ENCODE assay signal across 9 cellular contexts in the genomic region with DNA sequence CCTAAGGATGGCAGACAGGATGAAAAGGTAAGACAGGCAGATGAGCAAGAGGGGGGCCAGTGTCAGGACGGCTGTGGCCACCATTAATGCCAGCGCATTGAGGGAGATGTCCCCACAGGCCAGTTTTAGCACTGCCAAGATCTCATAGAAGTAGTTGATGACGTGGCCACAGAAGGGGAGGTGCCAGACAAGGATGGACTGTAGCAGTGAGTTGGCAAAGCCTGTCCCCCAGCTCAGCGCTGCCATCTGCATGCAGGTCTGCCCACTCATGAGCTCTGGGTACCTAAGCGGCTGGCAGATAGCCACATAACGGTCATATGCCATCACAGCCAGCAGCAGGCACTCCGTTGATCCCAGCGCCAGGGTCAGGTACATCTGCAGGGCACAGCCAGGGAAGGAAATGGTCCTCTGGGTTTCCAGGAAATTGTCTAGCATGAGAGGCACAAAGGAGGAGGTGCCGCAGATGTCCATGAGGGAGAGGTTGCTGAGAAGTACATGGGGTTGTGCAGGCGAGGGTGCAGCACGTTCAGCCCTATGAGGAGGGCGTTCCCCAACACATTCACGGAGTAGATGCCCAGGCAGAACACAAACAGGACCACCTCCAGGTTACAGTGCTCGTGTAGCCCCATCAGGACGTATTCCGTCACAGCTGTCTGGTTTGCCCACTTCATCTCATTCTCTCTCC. TPM values are rescaled to one million over a fixed set of nuclear protein-coding genes. Genes with fewer than 3 reads are reported as not detected.
DNase-seq lines count a peak whose midpoint lies in the region; ATAC-seq and TF ChIP-seq lines count a peak whose summit lies in the region.
"Had no signal": no experiment of that assay in that cellular context is flagged by ENCODE, and none has a peak within 500 bp of the region (broad histone marks: within the 10 kb centered on the region; RNA-seq: fewer than 3 reads in every experiment).

No MANE protein-coding gene starts in this region.

- BruUV-seq in PC-3 (replicated peaks; lab: Mats Ljungman, UMichigan): no TSS peak

- no peaks in the 10 kb centered on the region for H3K79me2 ChIP-seq in PC-3 (ENCODE audit: low read length)

- H3K36me3 ChIP-seq in PC-3 (ENCODE audit: low read depth, low read length): no peaks in the 10 kb centered on the region
- H3K36me3 ChIP-seq: BLaER1 had no signal

- H3K4me1 Mint-ChIP-seq in activated T-cell treated with anti-CD3 and anti-CD28 coated beads, Interleukin-2, amount 50 U/mL, for 4 hours (ENCODE audit: low read depth): peaks cover 4% of the 10 kb centered on the region
- H3K4me1 Mint-ChIP-seq in stimulated activated naive CD8-positive, alpha-beta T cell treated with anti-CD3 and anti-CD28 coated beads, Interleukin-15, amount 100 ng/mL, for 72 hours: no peaks in the 10 kb centered on the region

- no peak overlapping the region for H3K9ac ChIP-seq in PC-3 (ENCODE audit: low read length)
- H3K9ac ChIP-seq: BLaER1 had no signal

- peak; percentile 32 to 37 for ATAC-seq in activated T-cell treated with anti-CD3 and anti-CD28 coated beads, Interleukin-2, amount 50 U/mL, for 4 hours
- ATAC-seq in PC-3 (peak; percentile 58), HG03139 (IDR thresholded peaks at IDR 0.05; ENCODE audit: unreplicated experiment) (no peak), GM18505 (IDR thresholded peaks at IDR 0.05; ENCODE audit: unreplicated experiment) (no peak)
- peak; percentile 69 for ATAC-seq in stimulated activated naive CD8-positive, alpha-beta T cell treated with anti-CD3 and anti-CD28 coated beads, Interleukin-15, amount 100 ng/mL, for 72 hours

- no peaks in the 10 kb centered on the region for H3K9me2 ChIP-seq in PC-3 (replicated peaks; ENCODE audit: low read length)

- no peaks in the 10 kb centered on the region for H3K27me3 ChIP-seq in PC-3 (ENCODE audit: low read length)
- H3K27me3 ChIP-seq: BLaER1 had no signal

- POLR2A ChIA-PET in PC-3 (lab: Charles Lee; ENCODE audit: unreplicated experiment): no interaction called here

- no peak overlapping the region for H3K4me3 ChIP-seq in PC-3 (ENCODE audit: low read length)
- H3K4me3 ChIP-seq: BLaER1 had no signal

- no peak overlapping the region for H3K4me2 ChIP-seq in PC-3 (ENCODE audit: low read length)
- H3K4me2 ChIP-seq: BLaER1 had no signal

- intact Hi-C loops in PC-3 (cut with micrococcal nuclease): no loop called here

- H3K27ac Mint-ChIP-seq in stimulated activated naive CD8-positive, alpha-beta T cell treated with anti-CD3 and anti-CD28 coated beads, Interleukin-15, amount 100 ng/mL, for 72 hours: no peak overlapping the region

- H4K20me1 ChIP-seq in PC-3 (ENCODE audit: low read length): no peaks in the 10 kb centered on the region
- H4K20me1 ChIP-seq: BLaER1 had no signal

- no peak overlapping the region for H3K4me3 Mint-ChIP-seq in activated T-cell treated with anti-CD3 and anti-CD28 coated beads, Interleukin-2, amount 50 U/mL, for 4 hours
- no peak overlapping the region for H3K4me3 Mint-ChIP-seq in stimulated activated naive CD8-positive, alpha-beta T cell treated with anti-CD3 and anti-CD28 coated beads, Interleukin-15, amount 100 ng/mL, for 72 hours

- peak; percentile 19; the same call in 1 of the 2 replicates for TF ChIP-seq CTCF in PC-3 (conservative IDR thresholded peaks at IDR 0.05; ENCODE audit: low read depth, low read length)

- no peak for DNase-seq in activated T-cell treated with anti-CD3 and anti-CD28 coated beads, Interleukin-2, amount 50 U/mL, for 4 hours
- DNase-seq in activated T-cell treated with anti-CD3 and anti-CD28 coated beads, Interleukin-2, amount 50 U/mL, for 1 hour: no peak
- DNase-seq in PC-3: peak; percentile 34
- peak; percentile 31 for DNase-seq in fibroblast of peridontal ligament (ENCODE audit: extremely low read depth)
- no peak for DNase-seq in stimulated activated naive CD8-positive, alpha-beta T cell treated with anti-CD3 and anti-CD28 coated beads, Interleukin-15, amount 100 ng/mL, for 72 hours
- no peak for DNase-seq in NCI-H146 treated with DMSO at 0.1 percent for 48 hours (lab: John Stamatoyannopoulos, UW; ENCODE audit: unreplicated experiment)

- no peaks in the 10 kb centered on the region for H3K9me3 ChIP-seq in PC-3 (ENCODE audit: low read length)
- H3K9me3 ChIP-seq: BLaER1 had no signal

- peaks cover 20% of the 10 kb centered on the region for H3K27me3 Mint-ChIP-seq in activated T-cell treated with anti-CD3 and anti-CD28 coated beads, Interleukin-2, amount 50 U/mL, for 4 hours (ENCODE audit: low read depth)
- H3K27me3 Mint-ChIP-seq in stimulated activated naive CD8-positive, alpha-beta T cell treated with anti-CD3 and anti-CD28 coated beads, Interleukin-15, amount 100 ng/mL, for 72 hours: peaks cover 33% of the 10 kb centered on the region

- H3K36me3 Mint-ChIP-seq in activated T-cell treated with anti-CD3 and anti-CD28 coated beads, Interleukin-2, amount 50 U/mL, for 4 hours (ENCODE audit: insufficient read depth): no peaks in the 10 kb centered on the region

- no peaks in the 10 kb centered on the region for H3K9me3 Mint-ChIP-seq in activated T-cell treated with anti-CD3 and anti-CD28 coated beads, Interleukin-2, amount 50 U/mL, for 4 hours
- H3K9me3 Mint-ChIP-seq in stimulated activated naive CD8-positive, alpha-beta T cell treated with anti-CD3 and anti-CD28 coated beads, Interleukin-15, amount 100 ng/mL, for 72 hours: no peaks in the 10 kb centered on the region

- H3F3A ChIP-seq in PC-3 (ENCODE audit: low read length, unreplicated experiment): no peaks in the 10 kb centered on the region

- no peak overlapping the region for H3K27ac ChIP-seq in PC-3 (ENCODE audit: low read length)
- H3K27ac ChIP-seq: BLaER1 had no signal

- no peak for TF ChIP-seq POLR2A in GM18505 (IDR thresholded peaks at IDR 0.05; ENCODE audit: borderline replicate concordance, extremely low read depth, insufficient read depth, insufficient read length)

- CTCF ChIA-PET in PC-3 (lab: Charles Lee): no interaction called here

- H3K4me1 ChIP-seq in PC-3 (ENCODE audit: insufficient read depth, low read length): no peaks in the 10 kb centered on the region

- no peak overlapping the region for H2AFZ ChIP-seq in PC-3 (ENCODE audit: low read length)

RNA-seq across cellular contexts. Expression of a gene that starts 10.7 kb away (rescaled TPM):
- total RNA-seq in activated T-cell treated with anti-CD3 and anti-CD28 coated beads, Interleukin-2, amount 50 U/mL, for 4 hours: not detected
- not detected in 2 replicates for total RNA-seq in PC-3 (2014; rRNA removed)

RNA-seq across cellular contexts. Expression of a gene that starts 30.4 kb away (rescaled TPM):
- 1 to 10 TPM; 1.5 to 1.9 (median 1.8) TPM for total RNA-seq in activated T-cell treated with anti-CD3 and anti-CD28 coated beads, Interleukin-2, amount 50 U/mL, for 4 hours
- 1.6 and 2.4 TPM in 2 replicates for total RNA-seq in PC-3 (2014; rRNA removed)

RNA-seq across cellular contexts. Expression of a gene that starts 30.9 kb away (rescaled TPM):
- not detected for total RNA-seq in activated T-cell treated with anti-CD3 and anti-CD28 coated beads, Interleukin-2, amount 50 U/mL, for 4 hours
- total RNA-seq in PC-3 (2014; rRNA removed): 0.29 TPM in 1 of 2 replicates, not detected in the other

RNA-seq across cellular contexts. Expression of a gene that starts 44.6 kb away (rescaled TPM):
- 10 to 100 TPM; 28.7 to 31.9 (median 30.0) TPM for total RNA-seq in activated T-cell treated with anti-CD3 and anti-CD28 coated beads, Interleukin-2, amount 50 U/mL, for 4 hours
- total RNA-seq in PC-3 (2014; rRNA removed): 69.7 and 78.5 TPM in 2 replicates

RNA-seq across cellular contexts. Expression of a gene that starts 46.5 kb away (rescaled TPM):
- total RNA-seq in activated T-cell treated with anti-CD3 and anti-CD28 coated beads, Interleukin-2, amount 50 U/mL, for 4 hours: not detected
- total RNA-seq in PC-3 (2014; rRNA removed): 1.7 TPM in 2 replicates

Comparison
In these comparisons a context has a peak if more than half of its experiments do, and no peak if none do; other contexts are left out.
1. ATAC-seq: peak in activated T-cell treated with anti-CD3 and anti-CD28 coated beads, Interleukin-2, amount 50 U/mL, for 4 hours (2 of 2), PC-3 (single experiment) and stimulated activated naive CD8-positive, alpha-beta T cell treated with anti-CD3 and anti-CD28 coated beads, Interleukin-15, amount 100 ng/mL, for 72 hours (single experiment); none in HG03139 (single experiment) and GM18505 (single experiment).
2. DNase-seq: peak in PC-3 (single experiment) and fibroblast of peridontal ligament (single experiment); none in activated T-cell treated with anti-CD3 and anti-CD28 coated beads, Interleukin-2, amount 50 U/mL, for 4 hours (single experiment), activated T-cell treated with anti-CD3 and anti-CD28 coated beads, Interleukin-2, amount 50 U/mL, for 1 hour (single experiment), stimulated activated naive CD8-positive, alpha-beta T cell treated with anti-CD3 and anti-CD28 coated beads, Interleukin-15, amount 100 ng/mL, for 72 hours (0 of 2) and NCI-H146 treated with DMSO at 0.1 percent for 48 hours (single experiment).